In the genomic region with DNA sequence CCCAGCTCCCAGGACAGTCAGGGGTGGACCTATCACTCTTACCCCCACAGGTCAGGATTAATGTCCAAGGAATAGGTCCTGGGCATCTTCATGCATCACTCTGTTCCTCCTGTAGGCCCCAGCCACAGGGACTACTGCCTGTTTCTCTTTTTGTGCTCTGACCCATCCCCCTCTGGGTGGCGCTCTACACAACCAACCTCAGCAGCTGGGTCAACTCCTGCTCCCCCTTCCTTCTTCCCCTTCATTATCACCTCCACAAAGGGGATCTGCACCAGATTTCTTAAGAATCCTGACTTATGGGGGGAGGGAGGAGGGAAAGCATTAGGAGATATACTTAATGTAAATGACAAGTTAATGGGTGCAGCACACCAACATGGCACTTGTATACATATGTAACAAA, we compare ENCODE assay signal across 15 cellular contexts. TPM values are rescaled to one million over a fixed set of nuclear protein-coding genes. Genes with fewer than 3 reads are reported as not detected.
DNase-seq lines count a peak whose midpoint lies in the region; ATAC-seq and TF ChIP-seq lines count a peak whose summit lies in the region.
"Had no signal": no experiment of that assay in that cellular context is flagged by ENCODE, and none has a peak within 500 bp of the region (broad histone marks: within the 10 kb centered on the region; RNA-seq: fewer than 3 reads in every experiment).

No MANE protein-coding gene starts in this region.

- no peaks in the 10 kb centered on the region for H3K27me3 ChIP-seq in WERI-Rb-1 (ENCODE audit: insufficient read depth, low read depth, severe bottlenecking)
- H3K27me3 ChIP-seq: transverse colon had no signal

- H3K4me3 ChIP-seq in WERI-Rb-1 (ENCODE audit: low read depth, low read length): no peak overlapping the region
- H3K4me3 ChIP-seq: transverse colon had no signal

- no peaks in the 10 kb centered on the region for H3K36me3 ChIP-seq in WERI-Rb-1
- H3K36me3 ChIP-seq: transverse colon had no signal

- no peak overlapping the region for H3K4me3 Mint-ChIP-seq in HFFc6
- no peak overlapping the region for H3K4me3 Mint-ChIP-seq in memory B cell
- H3K4me3 Mint-ChIP-seq: activated B cell treated with CpG ODN at 0.5 μM for 24 hours; stimulated activated naive B cell treated with anti-CD40 and anti-IgM and Interleukin-4, amounts not matched to agents 10 μg/mL and 1 μg/mL and 100 μg/mL, for 72 hours had no signal

- H3K36me3 Mint-ChIP-seq in HFFc6 (ENCODE audit: low read depth) (no peaks in the 10 kb centered on the region), memory B cell (no peaks in the 10 kb centered on the region)
- H3K36me3 Mint-ChIP-seq: stimulated activated naive B cell treated with anti-CD40 and anti-IgM and Interleukin-4, amounts not matched to agents 10 μg/mL and 1 μg/mL and 100 μg/mL, for 72 hours had no signal

- H3K4me1 Mint-ChIP-seq in HFFc6 (ENCODE audit: low read depth) (peaks cover 22% of the 10 kb centered on the region), memory B cell (peaks cover 22% of the 10 kb centered on the region)

- peak; percentile 2 for DNase-seq in NCI-H748 (lab: John Stamatoyannopoulos, UW; ENCODE audit: unreplicated experiment)
- no peak for DNase-seq in NCI-H748 treated with DMSO at 0.1 percent for 48 hours (lab: John Stamatoyannopoulos, UW)
- no peak for DNase-seq in HFFc6
- DNase-seq in WERI-Rb-1: no peak
- DNase-seq in memory B cell (ENCODE audit: low spot score in 2 of 2): no peak
- DNase-seq in NCI-H1092 (lab: John Stamatoyannopoulos, UW): no peak
- DNase-seq: activated B cell treated with CpG ODN at 0.5 μM for 24 hours; foreskin melanocyte; NCI-H1092 treated with DMSO at 0.1 percent for 48 hours; NCI-H774; RPMI8226; stimulated activated naive B cell treated with anti-CD40 and anti-IgM and Interleukin-4, amounts not matched to agents 10 μg/mL and 1 μg/mL and 100 μg/mL, for 72 hours; transverse colon had no signal

- TF ChIP-seq CTCF in HFFc6 (IDR thresholded peaks at IDR 0.05) (peak; percentile 29; the same call in 1 of the 2 replicates), WERI-Rb-1 (IDR thresholded peaks at IDR 0.05; ENCODE audit: low read depth, low read length) (peak; percentile 23; the same call in 1 of the 2 replicates)

- no peak overlapping the region for H3K27ac ChIP-seq in WERI-Rb-1

- H3K27ac Mint-ChIP-seq in HFFc6 (no peak overlapping the region), memory B cell (peak overlapping the region; percentile 31)
- H3K27ac Mint-ChIP-seq: activated B cell treated with CpG ODN at 0.5 μM for 24 hours; stimulated activated naive B cell treated with anti-CD40 and anti-IgM and Interleukin-4, amounts not matched to agents 10 μg/mL and 1 μg/mL and 100 μg/mL, for 72 hours had no signal

- no peaks in the 10 kb centered on the region for H3K9me3 ChIP-seq in WERI-Rb-1 (ENCODE audit: severe bottlenecking)
- H3K9me3 ChIP-seq: transverse colon had no signal

- H3K9me3 Mint-ChIP-seq in HFFc6: no peaks in the 10 kb centered on the region
- H3K9me3 Mint-ChIP-seq in memory B cell: no peaks in the 10 kb centered on the region
- H3K9me3 Mint-ChIP-seq: activated B cell treated with CpG ODN at 0.5 μM for 24 hours; stimulated activated naive B cell treated with anti-CD40 and anti-IgM and Interleukin-4, amounts not matched to agents 10 μg/mL and 1 μg/mL and 100 μg/mL, for 72 hours had no signal

- H3K27me3 Mint-ChIP-seq in HFFc6 (ENCODE audit: insufficient read depth): peaks cover 17% of the 10 kb centered on the region
- no peaks in the 10 kb centered on the region for H3K27me3 Mint-ChIP-seq in memory B cell
- H3K27me3 Mint-ChIP-seq: activated B cell treated with CpG ODN at 0.5 μM for 24 hours; stimulated activated naive B cell treated with anti-CD40 and anti-IgM and Interleukin-4, amounts not matched to agents 10 μg/mL and 1 μg/mL and 100 μg/mL, for 72 hours had no signal

- ATAC-seq in memory B cell (ENCODE audit: low read depth) (no peak), GM21786 (IDR thresholded peaks at IDR 0.05; ENCODE audit: unreplicated experiment) (no peak), GM21825 (IDR thresholded peaks at IDR 0.05; ENCODE audit: unreplicated experiment) (no peak)
- ATAC-seq: stimulated activated naive B cell treated with anti-CD40 and anti-IgM and Interleukin-4, amounts not matched to agents 10 μg/mL and 1 μg/mL and 100 μg/mL, for 72 hours had no signal

RNA-seq across cellular contexts. Expression of gene TRANK1, which starts 12.2 kb away (rescaled TPM):
- 1 to 10 TPM in 5 of 6 experiments, under 1 TPM in 1; 1.00 to 3.0 (median 1.4) TPM for total RNA-seq in HFFc6 (2021; fragmentation: NEBNext Ultra II Directional; extraction: Animal tissue kit (Norgen Biotek cat#: 25700))

RNA-seq across cellular contexts. Expression of gene EPM2AIP1, which starts 35.9 kb away (rescaled TPM):
- total RNA-seq in HFFc6 (2021; fragmentation: NEBNext Ultra II Directional; extraction: Animal tissue kit (Norgen Biotek cat#: 25700)): 10 to 100 TPM; 12.7 to 16.3 (median 14.3) TPM

RNA-seq across cellular contexts. Expression of gene MLH1, which starts 36.2 kb away (rescaled TPM):
- 10 to 100 TPM; 28.7 to 38.3 (median 35.1) TPM for total RNA-seq in HFFc6 (2021; fragmentation: NEBNext Ultra II Directional; extraction: Animal tissue kit (Norgen Biotek cat#: 25700))
